27 cellular contexts compared by ENCODE assay signal in the genomic region with DNA sequence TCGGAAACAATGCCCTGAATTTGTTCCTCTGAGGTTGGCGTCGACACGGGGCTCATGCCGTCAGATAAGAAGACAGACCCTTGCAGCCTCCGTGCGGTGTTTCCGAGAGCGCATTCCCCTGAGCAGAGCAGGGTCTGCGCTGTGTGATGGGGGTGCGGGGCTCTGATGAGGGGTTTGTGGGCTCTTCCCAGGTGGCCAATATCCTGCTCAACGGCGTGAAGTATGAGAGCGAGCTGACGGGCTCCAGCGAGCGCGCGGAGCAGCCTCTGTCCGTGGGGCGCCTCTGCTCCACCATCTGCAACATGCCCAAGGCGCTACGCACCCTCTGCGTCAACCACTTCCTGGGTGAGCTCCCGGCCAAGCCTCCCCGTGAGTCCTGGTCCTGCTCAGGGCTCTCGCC. TPM values are rescaled to one million over a fixed set of nuclear protein-coding genes. Genes with fewer than 3 reads are reported as not detected.
DNase-seq lines count a peak whose midpoint lies in the region; ATAC-seq, FAIRE-seq and TF ChIP-seq lines count a peak whose summit lies in the region.
"Had no signal": no experiment of that assay in that cellular context is flagged by ENCODE, and none has a peak within 500 bp of the region (broad histone marks: within the 10 kb centered on the region; RNA-seq: fewer than 3 reads in every experiment).

No MANE protein-coding gene starts in this region.

- H3K27me3 ChIP-seq in right atrium auricular region (no peaks in the 10 kb centered on the region), neuronal stem cell (ENCODE audit: control insufficient read depth in 3 of 3, insufficient read depth in 3 of 3, low read depth in 1 of 3, low read length in 3 of 3) (no peaks in the 10 kb centered on the region)
- no peaks in the 10 kb centered on the region for H3K27me3 ChIP-seq in CD8-positive, alpha-beta memory T cell (ENCODE audit: insufficient read depth, low read length, poor library complexity, severe bottlenecking)
- H3K27me3 ChIP-seq: BLaER1 treated with 17β-estradiol and CSF1 and Interleukin-3, amounts not matched to agents 10 nM and 100 nM had no signal

- no peak overlapping the region for H3K4me3 ChIP-seq in right atrium auricular region
- H3K4me3 ChIP-seq in kidney (ENCODE audit: low read length in 2 of 2): no peak overlapping the region
- H3K4me3 ChIP-seq in neuronal stem cell (ENCODE audit: low read length in 2 of 2): no peak overlapping the region
- H3K4me3 ChIP-seq in CD8-positive, alpha-beta memory T cell (ENCODE audit: low read length): no peak overlapping the region
- H3K4me3 ChIP-seq: A549; BLaER1 treated with 17β-estradiol and CSF1 and Interleukin-3, amounts not matched to agents 10 nM and 100 nM; GM12878 had no signal

- no peak overlapping the region for H4K91ac ChIP-seq in neuronal stem cell (ENCODE audit: low read depth, low read length, poor library complexity)

- no peak overlapping the region for H3K4me2 ChIP-seq in neuronal stem cell (ENCODE audit: insufficient read depth, low read length, poor library complexity, severe bottlenecking)
- H3K4me2 ChIP-seq: A549; BLaER1 treated with 17β-estradiol and CSF1 and Interleukin-3, amounts not matched to agents 10 nM and 100 nM had no signal

- H3K23ac ChIP-seq in neuronal stem cell (ENCODE audit: low read depth, low read length, poor library complexity): no peak overlapping the region

- no CpG with 5 or more reads among the region's 27 CpGs for WGBS in neuronal stem cell (ENCODE audit: extremely low coverage in 2 of 2, insufficient read length in 2 of 2, insufficient replicate concordance in 1 of 2), 2 donors

- TF ChIP-seq CTCF in right atrium auricular region (IDR thresholded peaks at IDR 0.05) (no peak), kidney (IDR thresholded peaks at IDR 0.05; ENCODE audit: borderline replicate concordance, extremely low read depth, insufficient read depth) (no peak)

- no peak overlapping the region for H3K27ac ChIP-seq in right atrium auricular region
- H3K27ac ChIP-seq in kidney (ENCODE audit: low read depth in 2 of 2, low read length in 2 of 2): no peak overlapping the region
- no peak overlapping the region for H3K27ac ChIP-seq in neuronal stem cell (replicated peaks; ENCODE audit: low read length)
- no peak overlapping the region for H3K27ac ChIP-seq in CD8-positive, alpha-beta memory T cell (ENCODE audit: low read depth, low read length)
- H3K27ac ChIP-seq: 22Rv1; A549; BLaER1 treated with 17β-estradiol and CSF1 and Interleukin-3, amounts not matched to agents 10 nM and 100 nM; C4-2B had no signal

- no peak for FAIRE-seq in kidney (lab: Jason Lieb, UNC)
- FAIRE-seq: A549, GM12878, GM12892, GM18507 had no signal

- H3K36me3 ChIP-seq in right atrium auricular region (no peaks in the 10 kb centered on the region), kidney (ENCODE audit: control insufficient read depth in 1 of 2, insufficient read depth in 2 of 2, low read length in 2 of 2) (no peaks in the 10 kb centered on the region), neuronal stem cell (replicated peaks in 1 of 2; ENCODE audit: control insufficient read depth in 2 of 2, insufficient read depth in 2 of 2, low read length in 2 of 2) (no peaks in the 10 kb centered on the region)
- H3K36me3 ChIP-seq in CD8-positive, alpha-beta memory T cell (ENCODE audit: insufficient read depth, low read length): no peaks in the 10 kb centered on the region
- H3K36me3 ChIP-seq: BLaER1 treated with 17β-estradiol and CSF1 and Interleukin-3, amounts not matched to agents 10 nM and 100 nM had no signal

- no peaks in the 10 kb centered on the region for H3K79me1 ChIP-seq in neuronal stem cell (ENCODE audit: low read depth, low read length)

- no peak overlapping the region for H4K8ac ChIP-seq in neuronal stem cell (ENCODE audit: low read depth, low read length)

- peaks cover 0 to 4% (median 3%) of the 10 kb centered on the region in 3 donors for H3K36me3 Mint-ChIP-seq in CD8-positive, alpha-beta memory T cell
- H3K36me3 Mint-ChIP-seq: CD8-positive, alpha-beta T cell had no signal

- H3K27ac Mint-ChIP-seq in CD8-positive, alpha-beta memory T cell: no peak overlapping the region
- H3K27ac Mint-ChIP-seq: B cell; CD4-positive, alpha-beta T cell; CD8-positive, alpha-beta T cell had no signal

- H3K9me3 ChIP-seq in right atrium auricular region (no peaks in the 10 kb centered on the region), kidney (ENCODE audit: control insufficient read depth in 1 of 2, low read length in 2 of 2) (no peaks in the 10 kb centered on the region), neuronal stem cell (replicated peaks in 1 of 2; ENCODE audit: control insufficient read depth in 2 of 2, insufficient read depth in 1 of 2, low read depth in 1 of 2, low read length in 2 of 2) (no peaks in the 10 kb centered on the region)
- no peaks in the 10 kb centered on the region for H3K9me3 ChIP-seq in CD8-positive, alpha-beta memory T cell (ENCODE audit: low read length)
- H3K9me3 ChIP-seq: A549 had no signal

- DNase-seq in Right ventricle myocardium inferior (ENCODE audit: missing footprints): peak; percentile 15
- no peak for DNase-seq in right atrium auricular region (ENCODE audit: low spot score)
- DNase-seq in kidney: peak; percentile 40
- no peak for DNase-seq in neuronal stem cell (ENCODE audit: low spot score)
- peak; percentile 52 for DNase-seq in posterior vena cava (ENCODE audit: low spot score)
- no peak for DNase-seq in NCI-H1105 (lab: John Stamatoyannopoulos, UW)
- DNase-seq in CD8-positive, alpha-beta memory T cell: no peak
- DNase-seq: AML-193; CD4-positive, alpha-beta T cell; CD8-positive, alpha-beta T cell; COR-L47; DMS 273 treated with DMSO at 0.1 percent for 48 hours; DMS153; DMS53; DMS79; DND-41; EL; GDM1 had no signal

- H3K4me3 Mint-ChIP-seq in CD8-positive, alpha-beta memory T cell: no peak overlapping the region
- H3K4me3 Mint-ChIP-seq: B cell; CD4-positive, alpha-beta T cell; CD8-positive, alpha-beta T cell had no signal

- peak overlapping the region; percentile 79 for H3K18ac ChIP-seq in neuronal stem cell (ENCODE audit: low read length)

- intact Hi-C loops in Right ventricle myocardium inferior (cut with DNase I) (no loop called here), kidney (cut with DNase I) (no loop called here), posterior vena cava (cut with DNase I) (no loop called here)

- CTCF ChIA-PET in CD8-positive, alpha-beta memory T cell (lab: Charles Lee): no interaction called here

- no peak overlapping the region for H2AFZ ChIP-seq in neuronal stem cell (ENCODE audit: low read length)

- H3K4ac ChIP-seq in neuronal stem cell (ENCODE audit: low read length): no peak overlapping the region

- H3K4me1 ChIP-seq in right atrium auricular region (no peaks in the 10 kb centered on the region), kidney (ENCODE audit: control insufficient read depth in 1 of 2, insufficient read depth in 1 of 2, low read depth in 1 of 2, low read length in 2 of 2) (no peaks in the 10 kb centered on the region), neuronal stem cell (ENCODE audit: control insufficient read depth in 2 of 2, insufficient read depth in 1 of 2, low read depth in 1 of 2, low read length in 2 of 2) (no peaks in the 10 kb centered on the region)
- H3K4me1 ChIP-seq in CD8-positive, alpha-beta memory T cell (ENCODE audit: insufficient read depth, low read length): no peaks in the 10 kb centered on the region
- H3K4me1 ChIP-seq: A549; BLaER1 treated with 17β-estradiol and CSF1 and Interleukin-3, amounts not matched to agents 10 nM and 100 nM had no signal

- H3K4me1 Mint-ChIP-seq in CD8-positive, alpha-beta memory T cell: no peaks in the 10 kb centered on the region
- H3K4me1 Mint-ChIP-seq: B cell had no signal

- no peak overlapping the region for H2BK12ac ChIP-seq in neuronal stem cell (ENCODE audit: low read length)

- no peak overlapping the region for H2BK120ac ChIP-seq in neuronal stem cell (ENCODE audit: low read depth, low read length)

- no peak overlapping the region for H3K9ac ChIP-seq in kidney (ENCODE audit: low read length in 2 of 2)
- H3K9ac ChIP-seq in neuronal stem cell (ENCODE audit: low read depth, low read length, poor library complexity): no peak overlapping the region
- H3K9ac ChIP-seq: BLaER1 treated with 17β-estradiol and CSF1 and Interleukin-3, amounts not matched to agents 10 nM and 100 nM had no signal

- POLR2A ChIA-PET in CD8-positive, alpha-beta memory T cell (lab: Charles Lee): no interaction called here

- H2AK5ac ChIP-seq in neuronal stem cell (ENCODE audit: low read depth, low read length): peak overlapping the region; percentile 9

- H3K27me3 Mint-ChIP-seq in CD8-positive, alpha-beta memory T cell: no peaks in the 10 kb centered on the region
- H3K27me3 Mint-ChIP-seq: B cell; CD4-positive, alpha-beta T cell had no signal

- peaks cover 0 to 3% (median 0%) of the 10 kb centered on the region in 5 donors for H3K9me3 Mint-ChIP-seq in CD8-positive, alpha-beta memory T cell
- H3K9me3 Mint-ChIP-seq: CD4-positive, alpha-beta T cell had no signal

- no peak for ATAC-seq in Right ventricle myocardium inferior
- ATAC-seq in HG03354 (IDR thresholded peaks at IDR 0.05; ENCODE audit: poor library complexity, severe bottlenecking, unreplicated experiment): no peak
- ATAC-seq: A549; CD8-positive, alpha-beta T cell; GM12878 had no signal

- H2BK5ac ChIP-seq in neuronal stem cell (ENCODE audit: low read length): no peak overlapping the region

- H3K14ac ChIP-seq in neuronal stem cell (ENCODE audit: low read length): no peak overlapping the region

- no peak overlapping the region for H2BK15ac ChIP-seq in neuronal stem cell (ENCODE audit: low read length)

RNA-seq across cellular contexts. Expression of a gene that starts 17.3 kb away (rescaled TPM):
- 2.5 TPM for total RNA-seq in Right ventricle myocardium inferior
- 1 to 10 TPM; 1.0 to 3.0 TPM for total RNA-seq in right atrium auricular region
- 1.8 TPM for total RNA-seq in kidney
- 9.2 TPM for polyA plus RNA-seq in kidney (ENCODE audit: insufficient read depth, low read depth, low replicate concordance)
- 1.7 TPM for polyA plus RNA-seq in neuronal stem cell (2013, experiment 1 of 2)
- polyA plus RNA-seq in neuronal stem cell (2013, experiment 2 of 2): 1.7 TPM
- total RNA-seq in posterior vena cava: 1 to 10 TPM; 3.6 to 5.6 TPM
- total RNA-seq in CD8-positive, alpha-beta memory T cell: under 1 TPM; 0.31 to 0.58 TPM
- polyA plus RNA-seq in CD8-positive, alpha-beta memory T cell: 0.70 TPM

Comparison
In these comparisons a context has a peak if more than half of its experiments do, and no peak if none do; other contexts are left out.
1. DNase-seq: peak in Right ventricle myocardium inferior (single experiment), kidney (single experiment) and posterior vena cava (single experiment); none in right atrium auricular region (single experiment), neuronal stem cell (single experiment), NCI-H1105 (single experiment) and CD8-positive, alpha-beta memory T cell (0 of 5).